In genomic region chr1:89821322-89822108, GRCh38 we compare ENCODE assay signal across 8 cellular contexts. TPM values are rescaled to one million over a fixed set of nuclear protein-coding genes. Genes with fewer than 3 reads are reported as not detected.
DNase-seq lines count a peak whose midpoint lies in the region; ATAC-seq and TF ChIP-seq lines count a peak whose summit lies in the region.

No MANE protein-coding gene starts in this region.

- intact Hi-C loops in heart right ventricle (cut with DNase I): loop anchor here in 3 of 10 donors (2.0 to 5.0 kb wide), 4 partner anchors 17 to 173 kb away; partner anchors contain the start of gene ZNF326 (in 1 of the 3)

- TF ChIP-seq CTCF in heart right ventricle (IDR thresholded peaks at IDR 0.05): peak in 2 of 9 donors; percentile 13 to 15

- peak overlapping the region; percentile 69 for H3K4me3 Mint-ChIP-seq in activated naive CD4-positive, alpha-beta T cell treated with anti-CD3 and anti-CD28 coated beads, Interleukin-2, amount 10 ng/mL, durations not matched to agents 7 days and 5 days

- H3K4me1 ChIP-seq in HUES6 (ENCODE audit: control insufficient read depth, insufficient read depth, low read length) (peaks cover 24% of the 10 kb centered on the region; the same call in 1 of the 2 replicates), heart right ventricle (peaks cover 0 to 39% (median 32%) of the 10 kb centered on the region in 9 donors)

- peaks cover 20% of the 10 kb centered on the region for H3K4me1 Mint-ChIP-seq in activated naive CD4-positive, alpha-beta T cell treated with anti-CD3 and anti-CD28 coated beads, Interleukin-2, amount 10 ng/mL, durations not matched to agents 7 days and 5 days

- H3K27ac Mint-ChIP-seq in activated naive CD4-positive, alpha-beta T cell treated with anti-CD3 and anti-CD28 coated beads, Interleukin-2, amount 10 ng/mL, durations not matched to agents 7 days and 5 days: peak overlapping the region; percentile 64

- H3K4me3 ChIP-seq in HUES6 (ENCODE audit: low read depth, low read length) (peak overlapping the region; percentile 94), heart right ventricle (peak overlapping the region; percentile 79 to 96 (median 90))

- 1% methylated on average over 68 to 73 of the region's 73 CpGs for WGBS in heart right ventricle, 2 donors

- peak overlapping the region; percentile 79 for H3K9ac ChIP-seq in HUES6 (ENCODE audit: low read length)

- ATAC-seq in GM21447 (IDR thresholded peaks at IDR 0.05; ENCODE audit: unreplicated experiment): peak; percentile 49
- ATAC-seq in heart right ventricle: peak; percentile 18 to 67 (median 51)

- H3K9me3 Mint-ChIP-seq in activated naive CD4-positive, alpha-beta T cell treated with anti-CD3 and anti-CD28 coated beads, Interleukin-2, amount 10 ng/mL, durations not matched to agents 7 days and 5 days: no peaks in the 10 kb centered on the region

- H3K27me3 Mint-ChIP-seq in activated naive CD4-positive, alpha-beta T cell treated with anti-CD3 and anti-CD28 coated beads, Interleukin-2, amount 10 ng/mL, durations not matched to agents 7 days and 5 days: peaks cover 22% of the 10 kb centered on the region

- in situ Hi-C loops in SK-MEL-5 (cut with HindIII; ENCODE audit: low pct_unique_long_range_greater_than_20kb, low sequenced_read_pairs): no loop called here

- H3K36me3 Mint-ChIP-seq in activated naive CD4-positive, alpha-beta T cell treated with anti-CD3 and anti-CD28 coated beads, Interleukin-2, amount 10 ng/mL, durations not matched to agents 7 days and 5 days: peaks cover 2% of the 10 kb centered on the region

- DNase-seq in EL: peak; percentile 52
- DNase-seq in SK-MEL-5 (ENCODE audit: low read depth, low spot score): peak; percentile 30
- DNase-seq in activated naive CD4-positive, alpha-beta T cell treated with anti-CD3 and anti-CD28 coated beads, Interleukin-2, amount 10 ng/mL, durations not matched to agents 7 days and 5 days: peak; percentile 75
- DNase-seq in heart right ventricle: peak; percentile 23 to 53
- peak; percentile 84 for DNase-seq in retina
- no peak for DNase-seq in COLO829 (ENCODE audit: low spot score)

- H3K36me3 ChIP-seq in HUES6 (ENCODE audit: control insufficient read depth, insufficient read depth, low read length): peaks cover 5% of the 10 kb centered on the region; the same call in 1 of the 2 replicates
- H3K36me3 ChIP-seq in heart right ventricle: no peaks in the 10 kb centered on the region

- peaks cover 12% of the 10 kb centered on the region; the same call in 1 of the 2 replicates for H3K27me3 ChIP-seq in HUES6 (ENCODE audit: control insufficient read depth, insufficient read depth, low read length)
- no peaks in the 10 kb centered on the region for H3K27me3 ChIP-seq in heart right ventricle

- CTCF ChIA-PET in activated naive CD4-positive, alpha-beta T cell treated with anti-CD3 and anti-CD28 coated beads, Interleukin-2, amount 10 ng/mL, durations not matched to agents 7 days and 5 days (lab: Charles Lee): interaction anchor here (0.7 to 1.6 kb wide), 7 partner anchors 15 to 170 kb away, joined by 3 to 4 read pairs (median 3); no protein-coding TSS in a partner anchor

- peak overlapping the region; percentile 85 for H3K27ac ChIP-seq in HUES6 (ENCODE audit: low read depth, low read length)
- H3K27ac ChIP-seq in heart right ventricle: peak overlapping the region in 9 of 10 donors; percentile 75 to 90 (median 82)

- H3K9me3 ChIP-seq in HUES6 (ENCODE audit: control insufficient read depth, insufficient read depth, low read depth, low read length) (no peaks in the 10 kb centered on the region), heart right ventricle (no peaks in the 10 kb centered on the region)

RNA-seq across cellular contexts. Expression of gene LRRC8D, which starts 0.7 kb away (rescaled TPM):
- 46.0 and 48.7 TPM in 2 replicates for total RNA-seq in SK-MEL-5 (2014; rRNA removed; shearing (Covaris generic))
- 56.2 and 70.3 TPM in 2 replicates for polyA plus RNA-seq in SK-MEL-5 (2015; cell fraction: cytosol; rRNA removed)
- 38.1 and 43.8 TPM in 2 replicates for polyA plus RNA-seq in SK-MEL-5 (2015; cell fraction: nucleus; rRNA removed)
- total RNA-seq in heart right ventricle: 1 to 10 TPM; 5.1 to 8.2 (median 6.6) TPM
- polyA plus RNA-seq in heart right ventricle: 10 to 100 TPM in 1 of 2 donors, 1 to 10 TPM in 1; 3.0 to 11.0 TPM
